ENCODE assay signal across 1 cellular context in the genomic region with DNA sequence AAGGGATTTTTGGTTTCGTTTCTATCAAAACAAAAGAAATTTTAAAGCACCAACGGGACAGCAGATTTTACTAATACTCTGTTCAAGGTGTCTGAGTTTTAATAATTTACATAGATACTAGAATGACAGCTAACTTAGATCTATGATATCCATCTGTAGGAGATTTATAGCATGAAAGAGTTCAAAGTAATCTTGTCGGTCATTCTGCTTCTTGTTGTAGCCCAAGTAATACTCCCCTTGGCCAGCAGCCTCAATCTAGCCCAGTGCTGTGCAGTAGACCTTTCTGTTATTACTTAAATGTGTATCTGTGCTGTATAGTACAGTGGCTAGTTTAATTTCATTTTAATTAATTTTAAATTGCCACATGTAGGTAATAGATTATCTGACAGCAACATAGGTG.
TF ChIP-seq lines count a peak whose summit lies in the region.

No MANE protein-coding gene starts in this region.

TF ChIP-seq in K562, 482 proteins besides CTCF, POLR2A, EP300 and RAD21 (continued from another document):
- TF ChIP-seq, protein P1, sequence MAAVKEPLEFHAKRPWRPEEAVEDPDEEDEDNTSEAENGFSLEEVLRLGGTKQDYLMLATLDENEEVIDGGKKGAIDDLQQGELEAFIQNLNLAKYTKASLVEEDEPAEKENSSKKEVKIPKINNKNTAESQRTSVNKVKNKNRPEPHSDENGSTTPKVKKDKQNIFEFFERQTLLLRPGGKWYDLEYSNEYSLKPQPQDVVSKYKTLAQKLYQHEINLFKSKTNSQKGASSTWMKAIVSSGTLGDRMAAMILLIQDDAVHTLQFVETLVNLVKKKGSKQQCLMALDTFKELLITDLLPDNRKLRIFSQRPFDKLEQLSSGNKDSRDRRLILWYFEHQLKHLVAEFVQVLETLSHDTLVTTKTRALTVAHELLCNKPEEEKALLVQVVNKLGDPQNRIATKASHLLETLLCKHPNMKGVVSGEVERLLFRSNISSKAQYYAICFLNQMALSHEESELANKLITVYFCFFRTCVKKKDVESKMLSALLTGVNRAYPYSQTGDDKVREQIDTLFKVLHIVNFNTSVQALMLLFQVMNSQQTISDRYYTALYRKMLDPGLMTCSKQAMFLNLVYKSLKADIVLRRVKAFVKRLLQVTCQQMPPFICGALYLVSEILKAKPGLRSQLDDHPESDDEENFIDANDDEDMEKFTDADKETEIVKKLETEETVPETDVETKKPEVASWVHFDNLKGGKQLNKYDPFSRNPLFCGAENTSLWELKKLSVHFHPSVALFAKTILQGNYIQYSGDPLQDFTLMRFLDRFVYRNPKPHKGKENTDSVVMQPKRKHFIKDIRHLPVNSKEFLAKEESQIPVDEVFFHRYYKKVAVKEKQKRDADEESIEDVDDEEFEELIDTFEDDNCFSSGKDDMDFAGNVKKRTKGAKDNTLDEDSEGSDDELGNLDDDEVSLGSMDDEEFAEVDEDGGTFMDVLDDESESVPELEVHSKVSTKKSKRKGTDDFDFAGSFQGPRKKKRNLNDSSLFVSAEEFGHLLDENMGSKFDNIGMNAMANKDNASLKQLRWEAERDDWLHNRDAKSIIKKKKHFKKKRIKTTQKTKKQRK (IDR thresholded peaks at IDR 0.05; ENCODE audit: borderline replicate concordance, low read depth, low read length): no peak
- TF ChIP-seq TCF7 (IDR thresholded peaks at IDR 0.05; ENCODE audit: borderline replicate concordance): no peak
- no peak for TF ChIP-seq U2AF2 (optimal IDR thresholded peaks at IDR 0.05; ENCODE audit: low read depth, low read length)
- no peak for TF ChIP-seq ZC3H8 (IDR thresholded peaks at IDR 0.05)
- TF ChIP-seq ATF7 (IDR thresholded peaks at IDR 0.05): no peak
- TF ChIP-seq NFE2L1 (tag; IDR thresholded peaks at IDR 0.05; ENCODE audit: borderline replicate concordance, low read depth): no peak
- no peak for TF ChIP-seq SAP30 (IDR thresholded peaks at IDR 0.05; ENCODE audit: borderline replicate concordance, insufficient read depth, low read depth, low read length, poor library complexity, severe bottlenecking)
- no peak for TF ChIP-seq YY1 (IDR thresholded peaks at IDR 0.05; ENCODE audit: borderline replicate concordance in 1 of 3, control insufficient read depth in 1 of 3, extremely low read depth in 1 of 3, insufficient read depth in 3 of 3, insufficient read length in 1 of 3, insufficient replicate concordance in 2 of 3, low read depth in 1 of 3, low read length in 2 of 3)
- no peak for TF ChIP-seq ZBTB7A (IDR thresholded peaks at IDR 0.05; ENCODE audit: borderline replicate concordance, control insufficient read depth, low read depth, low read length)
